Comparison of ENCODE assay signal across 12 cellular contexts in genomic region chr3:125032100-125032643, GRCh38. TPM values are rescaled to one million over a fixed set of nuclear protein-coding genes. Genes with fewer than 3 reads are reported as not detected.
DNase-seq lines count a peak whose midpoint lies in the region; ATAC-seq and TF ChIP-seq lines count a peak whose summit lies in the region.
"Had no signal": no experiment of that assay in that cellular context is flagged by ENCODE, and none has a peak within 500 bp of the region (broad histone marks: within the 10 kb centered on the region; RNA-seq: fewer than 3 reads in every experiment).

No MANE protein-coding gene starts in this region.

- H3K79me2 ChIP-seq in neural progenitor cell (ENCODE audit: low read depth) = peaks cover 8% of the 10 kb centered on the region

- H3K36me3 ChIP-seq in neural progenitor cell = peaks cover 7% of the 10 kb centered on the region

- H3K4me2 ChIP-seq in neural progenitor cell = no peak overlapping the region

- no peaks in the 10 kb centered on the region for H3K27me3 ChIP-seq in neural progenitor cell

- no peak overlapping the region for H3K4me3 Mint-ChIP-seq in neural progenitor cell

- DNase-seq in RWPE1 (ENCODE audit: low spot score) (no peak), fibroblast of pulmonary artery (ENCODE audit: low read depth) (peak; percentile 48), neural progenitor cell (ENCODE audit: low spot score) (no peak), KG1 (lab: John Stamatoyannopoulos, UW) (no peak), AML-193 (lab: John Stamatoyannopoulos, UW) (no peak)
- DNase-seq: activated effector memory CD4-positive, alpha-beta T cell treated with anti-CD3 and anti-CD28 coated beads, Interleukin-2, amount 50 U/mL, for 16 hours; effector CD8-positive, alpha-beta T cell; small intestine; stimulated activated naive CD4-positive, alpha-beta T cell treated with Interleukin-2 at 50 U/mL for 16 hours had no signal

- peaks cover 48% of the 10 kb centered on the region for H3K36me3 Mint-ChIP-seq in neural progenitor cell

- peaks cover 23% of the 10 kb centered on the region for H3K9me3 Mint-ChIP-seq in neural progenitor cell

- H3K27ac ChIP-seq in RWPE1 = peak overlapping the region; percentile 43
- H3K27ac ChIP-seq in neural progenitor cell = no peak overlapping the region

- no peaks in the 10 kb centered on the region for H4K20me1 ChIP-seq in neural progenitor cell (ENCODE audit: low read depth)

- peaks cover 6% of the 10 kb centered on the region for H3K9me3 ChIP-seq in neural progenitor cell (ENCODE audit: low read depth)

- CTCF ChIA-PET in RWPE1 (lab: Yijun Ruan, JAX) = interaction anchor here (0.6 kb wide), 1 partner anchor 27 kb away, joined by 3 read pairs; no protein-coding TSS in a partner anchor

- peaks cover 12% of the 10 kb centered on the region for H3F3A ChIP-seq in neural progenitor cell (ENCODE audit: low read depth)

- TF ChIP-seq CTCF in GM12872 (IDR thresholded peaks at IDR 0.05; ENCODE audit: insufficient read depth, low read depth, low read length) (0 out of 3 replicates have a peak, but pooled peaks have one; percentile 21), RWPE1 (conservative IDR thresholded peaks at IDR 0.05; ENCODE audit: low read depth) (no peak), fibroblast of pulmonary artery (IDR thresholded peaks at IDR 0.05; ENCODE audit: low read length, missing control alignments) (no peak), neural progenitor cell (IDR thresholded peaks at IDR 0.05) (no peak)

- peaks cover 17% of the 10 kb centered on the region for H3K4me1 Mint-ChIP-seq in neural progenitor cell

- H3K27ac Mint-ChIP-seq in neural progenitor cell = peak overlapping the region; percentile 76

- H3K4me3 ChIP-seq in fibroblast of pulmonary artery (replicated peaks; ENCODE audit: low read depth, low read length) = no peak overlapping the region
- H3K4me3 ChIP-seq in neural progenitor cell = no peak overlapping the region

- POLR2A ChIA-PET in RWPE1 (lab: Yijun Ruan, JAX; ENCODE audit: low non-redundant PET) = no interaction called here

- no peak overlapping the region for H2AFZ ChIP-seq in neural progenitor cell (replicated peaks)

- peaks cover 11% of the 10 kb centered on the region for H3K4me1 ChIP-seq in neural progenitor cell

- H3K27me3 Mint-ChIP-seq in neural progenitor cell (ENCODE audit: insufficient read depth, low read depth) = peaks cover 7% of the 10 kb centered on the region

- no peak overlapping the region for H3K9ac ChIP-seq in neural progenitor cell

- ATAC-seq in HG03039 (IDR thresholded peaks at IDR 0.05; ENCODE audit: unreplicated experiment) (no peak), HG02610 (IDR thresholded peaks at IDR 0.05; ENCODE audit: unreplicated experiment) (no peak)

RNA-seq across cellular contexts. Expression of gene HEG1, which starts 23.6 kb away (rescaled TPM):
- total RNA-seq in neural progenitor cell (ENCODE audit: low replicate concordance) = 11.4 and 16.4 TPM in 2 replicates
